Comparison of ENCODE assay signal across 16 cellular contexts in the genomic region with DNA sequence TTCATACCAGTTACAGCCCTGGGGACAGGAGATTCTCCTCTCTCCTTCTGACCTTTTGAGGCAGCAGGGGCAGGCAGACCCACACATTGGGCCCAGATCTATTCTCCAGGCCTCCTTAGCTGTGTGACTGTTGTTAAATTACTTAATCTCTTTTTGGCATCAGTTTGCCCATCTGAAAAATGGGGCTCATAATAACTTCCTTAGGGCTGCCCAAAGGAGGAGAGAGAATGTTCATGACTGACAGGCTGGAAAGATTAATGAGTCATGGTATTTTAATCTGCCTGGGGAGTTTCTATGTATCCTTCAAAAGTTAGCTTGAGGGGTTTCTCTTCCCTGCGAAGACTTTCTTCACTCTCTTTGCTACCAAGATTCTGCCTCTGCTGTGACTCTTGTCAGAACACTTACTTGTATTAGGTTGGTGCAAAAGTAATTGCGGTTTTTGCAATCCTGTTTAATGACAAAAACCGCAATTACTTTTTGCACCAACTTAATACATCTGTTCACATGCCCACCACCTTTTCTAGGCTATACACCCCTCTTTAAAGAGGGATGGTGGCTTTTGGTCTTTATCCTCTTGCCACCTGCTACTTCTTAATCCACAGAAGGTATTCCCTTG.
DNase-seq lines count a peak whose midpoint lies in the region; ATAC-seq and TF ChIP-seq lines count a peak whose summit lies in the region.
"Had no signal": no experiment of that assay in that cellular context is flagged by ENCODE, and none has a peak within 500 bp of the region (broad histone marks: within the 10 kb centered on the region; RNA-seq: fewer than 3 reads in every experiment).

No MANE protein-coding gene starts in this region.

- H3K4me3 Mint-ChIP-seq in activated naive CD4-positive, alpha-beta T cell treated with anti-CD3 and anti-CD28 coated beads, Interleukin-2, amount 50 U/mL, for 24 hours: no peak overlapping the region
- H3K4me3 Mint-ChIP-seq in activated naive CD8-positive, alpha-beta T cell treated with anti-CD3 and anti-CD28 coated beads, Interleukin-2, amount 50 U/mL, for 24 hours: no peak overlapping the region
- H3K4me3 Mint-ChIP-seq in stimulated activated memory B cell treated with anti-CD40 and anti-IgM and Interleukin-4, amounts not matched to agents 10 μg/mL and 1 μg/mL and 100 μg/mL, for 72 hours: no peak overlapping the region
- no peak overlapping the region for H3K4me3 Mint-ChIP-seq in activated T-helper 2 cell treated with anti-CD3 and anti-CD28 coated beads, Interferon-gamma antibody, Interleukin-2, Interleukin-4, amounts not matched to agents 10 μg/mL and 5 μg/mL and 100 μg/mL, durations not matched to agents 14 hours and 24 hours and 36 hours (ENCODE audit: low read depth)
- H3K4me3 Mint-ChIP-seq: type B pancreatic cell had no signal

- peaks cover 10% of the 10 kb centered on the region for H3K9me3 Mint-ChIP-seq in activated naive CD4-positive, alpha-beta T cell treated with anti-CD3 and anti-CD28 coated beads, Interleukin-2, amount 50 U/mL, for 24 hours
- H3K9me3 Mint-ChIP-seq in activated naive CD8-positive, alpha-beta T cell treated with anti-CD3 and anti-CD28 coated beads, Interleukin-2, amount 50 U/mL, for 24 hours: no peaks in the 10 kb centered on the region
- no peaks in the 10 kb centered on the region for H3K9me3 Mint-ChIP-seq in stimulated activated memory B cell treated with anti-CD40 and anti-IgM and Interleukin-4, amounts not matched to agents 10 μg/mL and 1 μg/mL and 100 μg/mL, for 72 hours
- H3K9me3 Mint-ChIP-seq in activated T-helper 2 cell treated with anti-CD3 and anti-CD28 coated beads, Interferon-gamma antibody, Interleukin-2, Interleukin-4, amounts not matched to agents 10 μg/mL and 5 μg/mL and 100 μg/mL, durations not matched to agents 14 hours and 24 hours and 36 hours: no peaks in the 10 kb centered on the region
- H3K9me3 Mint-ChIP-seq: type B pancreatic cell had no signal

- H3K36me3 Mint-ChIP-seq in activated naive CD4-positive, alpha-beta T cell treated with anti-CD3 and anti-CD28 coated beads, Interleukin-2, amount 50 U/mL, for 24 hours: peaks cover 19% of the 10 kb centered on the region
- H3K36me3 Mint-ChIP-seq in activated naive CD8-positive, alpha-beta T cell treated with anti-CD3 and anti-CD28 coated beads, Interleukin-2, amount 50 U/mL, for 24 hours (ENCODE audit: low read depth): peaks cover 26% of the 10 kb centered on the region
- H3K36me3 Mint-ChIP-seq in stimulated activated memory B cell treated with anti-CD40 and anti-IgM and Interleukin-4, amounts not matched to agents 10 μg/mL and 1 μg/mL and 100 μg/mL, for 72 hours: peaks cover 53% of the 10 kb centered on the region
- H3K36me3 Mint-ChIP-seq in activated T-helper 2 cell treated with anti-CD3 and anti-CD28 coated beads, Interferon-gamma antibody, Interleukin-2, Interleukin-4, amounts not matched to agents 10 μg/mL and 5 μg/mL and 100 μg/mL, durations not matched to agents 14 hours and 24 hours and 36 hours (ENCODE audit: low read depth): peaks cover 46% of the 10 kb centered on the region

- CTCF ChIA-PET in HEK293T (lab: Yijun Ruan, JAX): no interaction called here

- H3K4me1 Mint-ChIP-seq in activated naive CD4-positive, alpha-beta T cell treated with anti-CD3 and anti-CD28 coated beads, Interleukin-2, amount 50 U/mL, for 24 hours: peaks cover 86% of the 10 kb centered on the region
- H3K4me1 Mint-ChIP-seq in activated naive CD8-positive, alpha-beta T cell treated with anti-CD3 and anti-CD28 coated beads, Interleukin-2, amount 50 U/mL, for 24 hours: peaks cover 72% of the 10 kb centered on the region
- H3K4me1 Mint-ChIP-seq in stimulated activated memory B cell treated with anti-CD40 and anti-IgM and Interleukin-4, amounts not matched to agents 10 μg/mL and 1 μg/mL and 100 μg/mL, for 72 hours: peaks cover 69% of the 10 kb centered on the region
- H3K4me1 Mint-ChIP-seq in activated T-helper 2 cell treated with anti-CD3 and anti-CD28 coated beads, Interferon-gamma antibody, Interleukin-2, Interleukin-4, amounts not matched to agents 10 μg/mL and 5 μg/mL and 100 μg/mL, durations not matched to agents 14 hours and 24 hours and 36 hours (ENCODE audit: low read depth): peaks cover 44% of the 10 kb centered on the region

- intact Hi-C loops in activated T-helper 2 cell treated with anti-CD3 and anti-CD28 coated beads, Interferon-gamma antibody, Interleukin-2, Interleukin-4, amounts not matched to agents 10 μg/mL and 5 μg/mL and 100 μg/mL, durations not matched to agents 14 hours and 24 hours and 36 hours (cut with micrococcal nuclease): loop anchor here (5.0 kb wide), 1 partner anchor 37 kb away; no protein-coding TSS in a partner anchor

- H3K27ac Mint-ChIP-seq in activated naive CD4-positive, alpha-beta T cell treated with anti-CD3 and anti-CD28 coated beads, Interleukin-2, amount 50 U/mL, for 24 hours: peak overlapping the region; percentile 98
- peak overlapping the region; percentile 97 for H3K27ac Mint-ChIP-seq in activated naive CD8-positive, alpha-beta T cell treated with anti-CD3 and anti-CD28 coated beads, Interleukin-2, amount 50 U/mL, for 24 hours
- H3K27ac Mint-ChIP-seq in stimulated activated memory B cell treated with anti-CD40 and anti-IgM and Interleukin-4, amounts not matched to agents 10 μg/mL and 1 μg/mL and 100 μg/mL, for 72 hours: peak overlapping the region; percentile 90
- H3K27ac Mint-ChIP-seq in activated T-helper 2 cell treated with anti-CD3 and anti-CD28 coated beads, Interferon-gamma antibody, Interleukin-2, Interleukin-4, amounts not matched to agents 10 μg/mL and 5 μg/mL and 100 μg/mL, durations not matched to agents 14 hours and 24 hours and 36 hours: no peak overlapping the region
- H3K27ac Mint-ChIP-seq: type B pancreatic cell had no signal

- H3K27me3 Mint-ChIP-seq in activated naive CD4-positive, alpha-beta T cell treated with anti-CD3 and anti-CD28 coated beads, Interleukin-2, amount 50 U/mL, for 24 hours: no peaks in the 10 kb centered on the region
- no peaks in the 10 kb centered on the region for H3K27me3 Mint-ChIP-seq in activated naive CD8-positive, alpha-beta T cell treated with anti-CD3 and anti-CD28 coated beads, Interleukin-2, amount 50 U/mL, for 24 hours
- no peaks in the 10 kb centered on the region for H3K27me3 Mint-ChIP-seq in stimulated activated memory B cell treated with anti-CD40 and anti-IgM and Interleukin-4, amounts not matched to agents 10 μg/mL and 1 μg/mL and 100 μg/mL, for 72 hours
- no peaks in the 10 kb centered on the region for H3K27me3 Mint-ChIP-seq in activated T-helper 2 cell treated with anti-CD3 and anti-CD28 coated beads, Interferon-gamma antibody, Interleukin-2, Interleukin-4, amounts not matched to agents 10 μg/mL and 5 μg/mL and 100 μg/mL, durations not matched to agents 14 hours and 24 hours and 36 hours (ENCODE audit: low read depth)
- H3K27me3 Mint-ChIP-seq: type B pancreatic cell had no signal

- ATAC-seq in activated naive CD8-positive, alpha-beta T cell treated with anti-CD3 and anti-CD28 coated beads, Interleukin-2, amount 50 U/mL, for 24 hours: no peak
- no peak for ATAC-seq in stimulated activated memory B cell treated with anti-CD40 and anti-IgM and Interleukin-4, amounts not matched to agents 10 μg/mL and 1 μg/mL and 100 μg/mL, for 72 hours
- no peak for ATAC-seq in GM18502 (IDR thresholded peaks at IDR 0.05; ENCODE audit: poor library complexity, unreplicated experiment)
- ATAC-seq: left lung had no signal

- DNase-seq in activated naive CD4-positive, alpha-beta T cell treated with Interleukin-2 at 50 U/mL for 16 hours: no peak
- DNase-seq in HEK293T (ENCODE audit: extremely low spot score): no peak
- no peak for DNase-seq in activated naive CD8-positive, alpha-beta T cell treated with anti-CD3 and anti-CD28 coated beads, Interleukin-2, amount 50 U/mL, for 24 hours
- DNase-seq in activated effector memory CD4-positive, alpha-beta T cell treated with anti-CD3 and anti-CD28 coated beads, Interleukin-2, amount 50 U/mL, for 16 hours: no peak
- no peak for DNase-seq in activated T-helper 2 cell treated with anti-CD3 and anti-CD28 coated beads, Interferon-gamma antibody, Interleukin-2, Interleukin-4, amounts not matched to agents 10 μg/mL and 5 μg/mL and 100 μg/mL, durations not matched to agents 14 hours and 24 hours and 36 hours (ENCODE audit: low spot score)
- DNase-seq: activated CD4-positive, alpha-beta T cell treated with anti-CD3 and anti-CD28 coated beads for 48 hours; adrenal gland; EL; head of caudate nucleus; left lung; NCI-H1105; NCI-H2081 had no signal

- POLR2A ChIA-PET in HEK293T (lab: Yijun Ruan, JAX): no interaction called here

TF ChIP-seq in HEK293T, 16 proteins besides CTCF, POLR2A, EP300 and RAD21:
- TF ChIP-seq, protein P1, sequence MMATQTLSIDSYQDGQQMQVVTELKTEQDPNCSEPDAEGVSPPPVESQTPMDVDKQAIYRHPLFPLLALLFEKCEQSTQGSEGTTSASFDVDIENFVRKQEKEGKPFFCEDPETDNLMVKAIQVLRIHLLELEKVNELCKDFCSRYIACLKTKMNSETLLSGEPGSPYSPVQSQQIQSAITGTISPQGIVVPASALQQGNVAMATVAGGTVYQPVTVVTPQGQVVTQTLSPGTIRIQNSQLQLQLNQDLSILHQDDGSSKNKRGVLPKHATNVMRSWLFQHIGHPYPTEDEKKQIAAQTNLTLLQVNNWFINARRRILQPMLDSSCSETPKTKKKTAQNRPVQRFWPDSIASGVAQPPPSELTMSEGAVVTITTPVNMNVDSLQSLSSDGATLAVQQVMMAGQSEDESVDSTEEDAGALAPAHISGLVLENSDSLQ (IDR thresholded peaks at IDR 0.05): peak; percentile 26; the same call in 1 of the 2 replicates
- TF ChIP-seq ELF4 (IDR thresholded peaks at IDR 0.05) (peak; percentile 53; the same call in 1 of the 2 replicates), BHLHE40 (IDR thresholded peaks at IDR 0.05; ENCODE audit: borderline replicate concordance) (no peak)
TF ChIP-seq in HEK293T: peak in this region for 2.
